ENCODE assay signal across 22 cellular contexts in the genomic region with DNA sequence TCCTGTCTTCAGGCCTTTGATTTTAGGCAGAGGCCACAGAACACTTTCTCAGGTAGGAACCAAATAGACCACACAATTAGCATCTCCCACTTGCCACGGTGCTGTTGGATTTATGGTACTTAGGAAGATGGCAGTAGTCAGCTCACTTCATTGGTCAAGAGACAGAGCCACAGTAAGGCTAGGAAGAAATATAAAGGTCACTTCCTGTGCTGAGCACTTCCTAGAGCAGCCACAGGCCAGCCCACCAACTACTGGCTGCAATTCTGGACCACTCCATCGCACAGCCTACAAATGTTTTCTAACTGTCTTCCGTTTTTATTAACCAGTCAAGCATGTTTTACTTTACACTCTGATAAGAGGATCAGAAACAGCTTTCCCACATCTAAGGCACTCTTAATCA. TPM values are rescaled to one million over a fixed set of nuclear protein-coding genes. Genes with fewer than 3 reads are reported as not detected.
DNase-seq lines count a peak whose midpoint lies in the region; ATAC-seq and TF ChIP-seq lines count a peak whose summit lies in the region.
"Had no signal": no experiment of that assay in that cellular context is flagged by ENCODE, and none has a peak within 500 bp of the region (broad histone marks: within the 10 kb centered on the region; RNA-seq: fewer than 3 reads in every experiment).

No MANE protein-coding gene starts in this region.

- peak overlapping the region; percentile 42 for H3K4me2 ChIP-seq in PC-3 (ENCODE audit: low read length)
- H3K4me2 ChIP-seq in smooth muscle cell = peak overlapping the region; percentile 44

- H3K9ac ChIP-seq in PC-3 (ENCODE audit: low read length) (no peak overlapping the region), smooth muscle cell (ENCODE audit: low read depth) (peak overlapping the region; percentile 31)

- intact Hi-C loops in PC-3 (cut with micrococcal nuclease) = no loop called here
- intact Hi-C loops in activated CD4-positive, alpha-beta T cell treated with anti-CD3 and anti-CD28 coated beads, Interleukin-2, amount 10 ng/mL, durations not matched to agents 24 days and 14 days (cut with micrococcal nuclease) = no loop called here

- BruUV-seq in PC-3 (replicated peaks; lab: Mats Ljungman, UMichigan) = no TSS peak

- H3K4me1 Mint-ChIP-seq in HFFc6 (ENCODE audit: low read depth) (peaks cover 41% of the 10 kb centered on the region), type B pancreatic cell (ENCODE audit: unreplicated experiment) (peaks cover 66% of the 10 kb centered on the region)
- peaks cover 18% of the 10 kb centered on the region for H3K4me1 Mint-ChIP-seq in activated CD4-positive, alpha-beta T cell treated with anti-CD3 and anti-CD28 coated beads, Interleukin-2, amount 10 ng/mL, durations not matched to agents 24 days and 14 days

- TF ChIP-seq CTCF in HFFc6 (IDR thresholded peaks at IDR 0.05) (no peak), PC-3 (conservative IDR thresholded peaks at IDR 0.05; ENCODE audit: low read depth, low read length) (no peak), smooth muscle cell (IDR thresholded peaks at IDR 0.05; ENCODE audit: borderline replicate concordance, insufficient read depth, poor library complexity, severe bottlenecking) (no peak), type B pancreatic cell (conservative IDR thresholded peaks at IDR 0.05) (no peak)

- H3K36me3 Mint-ChIP-seq in HFFc6 (ENCODE audit: low read depth) (no peaks in the 10 kb centered on the region), type B pancreatic cell (no peaks in the 10 kb centered on the region)
- H3K36me3 Mint-ChIP-seq in activated CD4-positive, alpha-beta T cell treated with anti-CD3 and anti-CD28 coated beads, Interleukin-2, amount 10 ng/mL, durations not matched to agents 24 days and 14 days (ENCODE audit: low read depth) = no peaks in the 10 kb centered on the region
- H3K36me3 Mint-ChIP-seq: CD14-positive monocyte, natural killer cell had no signal

- no peaks in the 10 kb centered on the region for H3K9me3 Mint-ChIP-seq in HFFc6
- no peaks in the 10 kb centered on the region for H3K9me3 Mint-ChIP-seq in type B pancreatic cell
- H3K9me3 Mint-ChIP-seq in activated CD4-positive, alpha-beta T cell treated with anti-CD3 and anti-CD28 coated beads, Interleukin-2, amount 10 ng/mL, durations not matched to agents 24 days and 14 days = no peaks in the 10 kb centered on the region
- H3K9me3 Mint-ChIP-seq: CD14-positive monocyte, natural killer cell had no signal

- H3F3A ChIP-seq in PC-3 (ENCODE audit: low read length, unreplicated experiment) = peaks cover 6% of the 10 kb centered on the region
- H3F3A ChIP-seq in smooth muscle cell (ENCODE audit: low read depth) = peaks cover 15% of the 10 kb centered on the region

- 0 out of 2 replicates have a peak, but pooled peaks cover 6% of the 10 kb centered on the region for H4K20me1 ChIP-seq in PC-3 (ENCODE audit: low read length)
- H4K20me1 ChIP-seq in smooth muscle cell (ENCODE audit: low read depth) = peaks cover 3% of the 10 kb centered on the region

- H2AFZ ChIP-seq in PC-3 (ENCODE audit: low read length) (no peak overlapping the region), smooth muscle cell (ENCODE audit: low read depth) (no peak overlapping the region)

- peaks cover 32% of the 10 kb centered on the region; the same call in 1 of the 2 replicates for H3K79me2 ChIP-seq in PC-3 (ENCODE audit: low read length)
- peaks cover 23% of the 10 kb centered on the region for H3K79me2 ChIP-seq in smooth muscle cell (ENCODE audit: low read depth)

- ATAC-seq in PC-3 (no peak), GM19467 (IDR thresholded peaks at IDR 0.05; ENCODE audit: unreplicated experiment) (no peak)
- ATAC-seq: gastroesophageal sphincter had no signal

- H3K27me3 ChIP-seq in PC-3 (ENCODE audit: low read length) = no peaks in the 10 kb centered on the region
- no peaks in the 10 kb centered on the region for H3K27me3 ChIP-seq in smooth muscle cell (ENCODE audit: low read depth)
- H3K27me3 ChIP-seq: ascending aorta, colonic mucosa, gastroesophageal sphincter, transverse colon had no signal

- H3K27ac Mint-ChIP-seq in HFFc6 (peak overlapping the region; percentile 89), type B pancreatic cell (no peak overlapping the region)
- no peak overlapping the region for H3K27ac Mint-ChIP-seq in activated CD4-positive, alpha-beta T cell treated with anti-CD3 and anti-CD28 coated beads, Interleukin-2, amount 10 ng/mL, durations not matched to agents 24 days and 14 days

- H3K9me3 ChIP-seq in PC-3 (ENCODE audit: low read length) (no peaks in the 10 kb centered on the region), smooth muscle cell (replicated peaks; ENCODE audit: low read depth) (no peaks in the 10 kb centered on the region)
- H3K9me3 ChIP-seq: ascending aorta, colonic mucosa, gastroesophageal sphincter, prostate gland, transverse colon had no signal

- peak overlapping the region; percentile 49 for H3K27ac ChIP-seq in PC-3 (ENCODE audit: low read length)
- peak overlapping the region; percentile 88 for H3K27ac ChIP-seq in smooth muscle cell (ENCODE audit: low read depth)
- H3K27ac ChIP-seq: ascending aorta, colonic mucosa, gastroesophageal sphincter, prostate gland, transverse colon had no signal

- H3K4me3 ChIP-seq in PC-3 (ENCODE audit: low read length) (no peak overlapping the region), smooth muscle cell (no peak overlapping the region)
- H3K4me3 ChIP-seq: ascending aorta, colonic mucosa, gastroesophageal sphincter, prostate gland, transverse colon had no signal

- H3K36me3 ChIP-seq in PC-3 (ENCODE audit: low read depth, low read length) (no peaks in the 10 kb centered on the region), smooth muscle cell (ENCODE audit: low read depth) (no peaks in the 10 kb centered on the region)
- H3K36me3 ChIP-seq: ascending aorta, colonic mucosa, gastroesophageal sphincter, prostate gland, transverse colon had no signal

- no peaks in the 10 kb centered on the region for H3K9me2 ChIP-seq in PC-3 (replicated peaks; ENCODE audit: low read length)

- H3K27me3 Mint-ChIP-seq in HFFc6 (ENCODE audit: insufficient read depth) (peaks cover 4% of the 10 kb centered on the region; the same call in 1 of the 2 replicates), type B pancreatic cell (no peaks in the 10 kb centered on the region)
- H3K27me3 Mint-ChIP-seq in activated CD4-positive, alpha-beta T cell treated with anti-CD3 and anti-CD28 coated beads, Interleukin-2, amount 10 ng/mL, durations not matched to agents 24 days and 14 days = no peaks in the 10 kb centered on the region

- H3K4me3 Mint-ChIP-seq in HFFc6 (0 out of 2 replicates have a peak overlapping the region, but pooled peaks have one; percentile 0), type B pancreatic cell (no peak overlapping the region)
- H3K4me3 Mint-ChIP-seq in activated CD4-positive, alpha-beta T cell treated with anti-CD3 and anti-CD28 coated beads, Interleukin-2, amount 10 ng/mL, durations not matched to agents 24 days and 14 days = no peak overlapping the region
- H3K4me3 Mint-ChIP-seq: CD14-positive monocyte, natural killer cell had no signal

- CTCF ChIA-PET in PC-3 (lab: Charles Lee) = no interaction called here

- POLR2A ChIA-PET in PC-3 (lab: Charles Lee; ENCODE audit: unreplicated experiment) = no interaction called here

- H3K4me1 ChIP-seq in PC-3 (ENCODE audit: insufficient read depth, low read length) = peaks cover 27% of the 10 kb centered on the region
- peaks cover 30% of the 10 kb centered on the region for H3K4me1 ChIP-seq in smooth muscle cell (ENCODE audit: low read depth)
- H3K4me1 ChIP-seq: colonic mucosa, transverse colon had no signal

- 14% methylated on average over 3 of the region's 3 CpGs for WGBS in smooth muscle cell (ENCODE audit: low lambda C conversion rate)

- DNase-seq in HFFc6 (no peak), PC-3 (no peak), glomerular visceral epithelial cell (ENCODE audit: extremely low spot score) (peak; percentile 39), smooth muscle cell (lab: John Stamatoyannopoulos, UW; ENCODE audit: unreplicated experiment) (no peak), dermis blood vessel endothelial cell (no peak), type B pancreatic cell (ENCODE audit: extremely low spot score, unreplicated experiment) (no peak)
- DNase-seq in activated CD4-positive, alpha-beta T cell treated with anti-CD3 and anti-CD28 coated beads, Interleukin-2, amount 10 ng/mL, durations not matched to agents 24 days and 14 days = no peak
- DNase-seq: activated CD4-positive, alpha-beta T cell treated with anti-CD3 and anti-CD28 coated beads for 48 hours; activated naive CD4-positive, alpha-beta T cell; colonic mucosa; DMS53; H7; natural killer cell; NCI-H2081; NCI-H526; stimulated activated naive CD4-positive, alpha-beta T cell; transverse colon had no signal

RNA-seq across cellular contexts. Expression of gene ABTB2, which starts 54.8 kb away (rescaled TPM):
- total RNA-seq in HFFc6 (2021; fragmentation: NEBNext Ultra II Directional; extraction: Animal tissue kit (Norgen Biotek cat#: 25700)) = 1 to 10 TPM; 2.5 to 3.6 (median 2.8) TPM
- total RNA-seq in PC-3 (2014; rRNA removed) (5.2 and 10.0 TPM in 2 replicates), smooth muscle cell (2.6 and 4.9 TPM in 2 replicates), dermis blood vessel endothelial cell (0.23 and 0.34 TPM in 2 replicates), type B pancreatic cell (ENCODE audit: low replicate concordance) (9.0 and 13.5 TPM in 2 replicates)
- polyA plus RNA-seq in smooth muscle cell = 4.3 and 4.6 TPM in 2 replicates
- 13.1 and 14.1 TPM in 2 replicates for total RNA-seq in activated CD4-positive, alpha-beta T cell treated with anti-CD3 and anti-CD28 coated beads, Interleukin-2, amount 10 ng/mL, durations not matched to agents 24 days and 14 days
